ENCODE assay signal across 11 cellular contexts in genomic region chr1:169528214-169529067, GRCh38. TPM values are rescaled to one million over a fixed set of nuclear protein-coding genes. Genes with fewer than 3 reads are reported as not detected.
DNase-seq lines count a peak whose midpoint lies in the region; ATAC-seq lines count a peak whose summit lies in the region.
"Had no signal": no experiment of that assay in that cellular context is flagged by ENCODE, and none has a peak within 500 bp of the region (broad histone marks: within the 10 kb centered on the region; RNA-seq: fewer than 3 reads in every experiment).

No MANE protein-coding gene starts in this region.

- no peak overlapping the region for H3K27ac ChIP-seq in iPS-20b (ENCODE audit: low read length)

- H3K36me3 ChIP-seq in iPS-20b (ENCODE audit: insufficient read depth, low read depth, low read length): no peaks in the 10 kb centered on the region

- peaks cover 12% of the 10 kb centered on the region for H3K4me1 Mint-ChIP-seq in activated naive CD8-positive, alpha-beta T cell treated with anti-CD3 and anti-CD28 coated beads, Interleukin-2, amount 10 ng/mL, durations not matched to agents 7 days and 5 days
- H3K4me1 Mint-ChIP-seq in activated naive CD8-positive, alpha-beta T cell treated with anti-CD3 and anti-CD28 coated beads for 36 hours: peaks cover 12% of the 10 kb centered on the region

- no peak for DNase-seq in activated naive CD8-positive, alpha-beta T cell treated with anti-CD3 and anti-CD28 coated beads, Interleukin-2, amount 10 ng/mL, durations not matched to agents 7 days and 5 days
- no peak for DNase-seq in activated naive CD8-positive, alpha-beta T cell treated with anti-CD3 and anti-CD28 coated beads for 36 hours
- DNase-seq in OCI-M1 (lab: John Stamatoyannopoulos, UW): peak; percentile 60
- no peak for DNase-seq in nucleus accumbens (lab: John Stamatoyannopoulos, UW)
- no peak for DNase-seq in medulla oblongata (ENCODE audit: extremely low spot score)
- no peak for DNase-seq in activated gamma-delta T cell treated with Interleukin-2 at 50 U/mL for 16 hours
- DNase-seq: NCI-H446 treated with DMSO at 0.1 percent for 48 hours, T-helper 9 cell had no signal

- no peaks in the 10 kb centered on the region for H3K9me3 ChIP-seq in iPS-20b (ENCODE audit: insufficient read depth, low read depth, low read length)

- H3K4me1 ChIP-seq in iPS-20b (ENCODE audit: insufficient read depth, low read length): peaks cover 26% of the 10 kb centered on the region

- H3K27me3 ChIP-seq in iPS-20b (ENCODE audit: insufficient read depth, low read length): no peaks in the 10 kb centered on the region

- H3K36me3 Mint-ChIP-seq in activated naive CD8-positive, alpha-beta T cell treated with anti-CD3 and anti-CD28 coated beads, Interleukin-2, amount 10 ng/mL, durations not matched to agents 7 days and 5 days: peaks cover 1% of the 10 kb centered on the region
- peaks cover 67% of the 10 kb centered on the region for H3K36me3 Mint-ChIP-seq in activated naive CD8-positive, alpha-beta T cell treated with anti-CD3 and anti-CD28 coated beads for 36 hours

- H3K27me3 Mint-ChIP-seq in activated naive CD8-positive, alpha-beta T cell treated with anti-CD3 and anti-CD28 coated beads, Interleukin-2, amount 10 ng/mL, durations not matched to agents 7 days and 5 days: peaks cover 3% of the 10 kb centered on the region
- H3K27me3 Mint-ChIP-seq in activated naive CD8-positive, alpha-beta T cell treated with anti-CD3 and anti-CD28 coated beads for 36 hours: no peaks in the 10 kb centered on the region

- no peak overlapping the region; the same call in 1 of the 2 replicates for H3K4me3 ChIP-seq in iPS-20b (ENCODE audit: low read length)

- H3K9ac ChIP-seq in iPS-20b (ENCODE audit: low read depth, low read length): peak overlapping the region; percentile 25; the same call in 1 of the 2 replicates

- peak overlapping the region; percentile 69 for H3K4me3 Mint-ChIP-seq in activated naive CD8-positive, alpha-beta T cell treated with anti-CD3 and anti-CD28 coated beads, Interleukin-2, amount 10 ng/mL, durations not matched to agents 7 days and 5 days
- H3K4me3 Mint-ChIP-seq in activated naive CD8-positive, alpha-beta T cell treated with anti-CD3 and anti-CD28 coated beads for 36 hours: no peak overlapping the region

- ATAC-seq in activated naive CD8-positive, alpha-beta T cell treated with anti-CD3 and anti-CD28 coated beads, Interleukin-2, amount 10 ng/mL, durations not matched to agents 7 days and 5 days (ENCODE audit: low read depth): no peak
- no peak for ATAC-seq in HG02759 (IDR thresholded peaks at IDR 0.05; ENCODE audit: unreplicated experiment)

- POLR2A ChIA-PET in activated naive CD8-positive, alpha-beta T cell treated with anti-CD3 and anti-CD28 coated beads, Interleukin-2, amount 10 ng/mL, durations not matched to agents 7 days and 5 days (lab: Charles Lee): no interaction called here

- H3K9me3 Mint-ChIP-seq in activated naive CD8-positive, alpha-beta T cell treated with anti-CD3 and anti-CD28 coated beads, Interleukin-2, amount 10 ng/mL, durations not matched to agents 7 days and 5 days: no peaks in the 10 kb centered on the region
- no peaks in the 10 kb centered on the region for H3K9me3 Mint-ChIP-seq in activated naive CD8-positive, alpha-beta T cell treated with anti-CD3 and anti-CD28 coated beads for 36 hours
- H3K9me3 Mint-ChIP-seq: activated T-helper 1 cell treated with anti-CD3 and anti-CD28 coated beads, Interleukin-12 subunit alpha, Interleukin-12 subunit beta, Interleukin-2, Interleukin-4 antibody, amounts not matched to agents 30 ng/mL and 10 ng/mL and 1 ng/mL, durations not matched to agents 14 hours and 24 hours and 36 hours had no signal

- H3K27ac Mint-ChIP-seq in activated naive CD8-positive, alpha-beta T cell treated with anti-CD3 and anti-CD28 coated beads, Interleukin-2, amount 10 ng/mL, durations not matched to agents 7 days and 5 days: peak overlapping the region; percentile 7
- no peak overlapping the region for H3K27ac Mint-ChIP-seq in activated naive CD8-positive, alpha-beta T cell treated with anti-CD3 and anti-CD28 coated beads for 36 hours
- H3K27ac Mint-ChIP-seq: activated T-helper 1 cell treated with anti-CD3 and anti-CD28 coated beads, Interleukin-12 subunit alpha, Interleukin-12 subunit beta, Interleukin-2, Interleukin-4 antibody, amounts not matched to agents 30 ng/mL and 10 ng/mL and 1 ng/mL, durations not matched to agents 14 hours and 24 hours and 36 hours had no signal

RNA-seq across cellular contexts. Expression of gene SLC19A2, which starts 42.7 kb away (rescaled TPM):
- total RNA-seq in activated naive CD8-positive, alpha-beta T cell treated with anti-CD3 and anti-CD28 coated beads, Interleukin-2, amount 10 ng/mL, durations not matched to agents 7 days and 5 days: 1 to 10 TPM; 4.8 to 5.0 TPM
- total RNA-seq in activated naive CD8-positive, alpha-beta T cell treated with anti-CD3 and anti-CD28 coated beads for 36 hours: 1 to 10 TPM; 6.2 to 6.5 TPM

RNA-seq across cellular contexts. Expression of gene F5, which starts 57.8 kb away (rescaled TPM):
- 1 to 10 TPM in 1 of 2 experiments, under 1 TPM in 1; 0.99 to 1.3 TPM for total RNA-seq in activated naive CD8-positive, alpha-beta T cell treated with anti-CD3 and anti-CD28 coated beads, Interleukin-2, amount 10 ng/mL, durations not matched to agents 7 days and 5 days
- 10 to 100 TPM; 39.7 to 40.1 TPM for total RNA-seq in activated naive CD8-positive, alpha-beta T cell treated with anti-CD3 and anti-CD28 coated beads for 36 hours

Comparison
In these comparisons a context has a peak if more than half of its experiments do, and no peak if none do; other contexts are left out.
1. RNA of gene F5, which starts 57.8 kb away (total RNA-seq): 39.7 to 40.1 TPM in activated naive CD8-positive, alpha-beta T cell treated with anti-CD3 and anti-CD28 coated beads for 36 hours; 0.99 to 1.3 TPM in activated naive CD8-positive, alpha-beta T cell treated with anti-CD3 and anti-CD28 coated beads, Interleukin-2, amount 10 ng/mL, durations not matched to agents 7 days and 5 days; every median in the first group is over 10 times any median in the second.